In genomic region chr19:18789883-18790565, GRCh38 we compare ENCODE assay signal across 9 cellular contexts. TPM values are rescaled to one million over a fixed set of nuclear protein-coding genes. Genes with fewer than 3 reads are reported as not detected.
DNase-seq lines count a peak whose midpoint lies in the region; ATAC-seq and TF ChIP-seq lines count a peak whose summit lies in the region.
"Had no signal": no experiment of that assay in that cellular context is flagged by ENCODE, and none has a peak within 500 bp of the region (broad histone marks: within the 10 kb centered on the region; RNA-seq: fewer than 3 reads in every experiment).

No MANE protein-coding gene starts in this region.

- no peaks in the 10 kb centered on the region for H4K20me1 ChIP-seq in mammary epithelial cell (ENCODE audit: insufficient read depth, low read length)

- dilution Hi-C loops in mammary epithelial cell (cut with HindIII; ENCODE audit: low sequenced_read_pairs) = no loop called here

- CTCF ChIA-PET in CD8-positive, alpha-beta memory T cell (lab: Charles Lee) = no interaction called here
- CTCF ChIA-PET in mammary epithelial cell (lab: Charles Lee; ENCODE audit: low non-redundant PET) = no interaction called here
- CTCF ChIA-PET in naive thymus-derived CD4-positive, alpha-beta T cell (lab: Charles Lee) = no interaction called here

- H3K27ac Mint-ChIP-seq in CD8-positive, alpha-beta memory T cell = peak overlapping the region in 3 of 8 donors; percentile 21 to 73 (median 52)
- peak overlapping the region in 1 of 9 donors; percentile 69 for H3K27ac Mint-ChIP-seq in naive thymus-derived CD4-positive, alpha-beta T cell

- H3K36me3 Mint-ChIP-seq in CD8-positive, alpha-beta memory T cell = peaks cover 0 to 1% (median 0%) of the 10 kb centered on the region in 3 donors
- peaks cover 0 to 8% (median 0%) of the 10 kb centered on the region in 5 donors for H3K36me3 Mint-ChIP-seq in naive thymus-derived CD4-positive, alpha-beta T cell

- peaks cover 30% of the 10 kb centered on the region for H3K27me3 ChIP-seq in CD8-positive, alpha-beta memory T cell (ENCODE audit: insufficient read depth, low read length, poor library complexity, severe bottlenecking)
- peaks cover 30% of the 10 kb centered on the region for H3K27me3 ChIP-seq in mammary epithelial cell (ENCODE audit: insufficient read depth, low read length)
- H3K27me3 ChIP-seq in naive thymus-derived CD4-positive, alpha-beta T cell (ENCODE audit: control insufficient read depth in 2 of 2, insufficient read depth in 2 of 2, low read length in 2 of 2) = peaks cover 5 to 26% of the 10 kb centered on the region in 2 donors

- no peaks in the 10 kb centered on the region for H3K36me3 ChIP-seq in CD8-positive, alpha-beta memory T cell (ENCODE audit: insufficient read depth, low read length)
- H3K36me3 ChIP-seq in mammary epithelial cell (ENCODE audit: insufficient read depth, low read length) = no peaks in the 10 kb centered on the region
- no peaks in the 10 kb centered on the region for H3K36me3 ChIP-seq in naive thymus-derived CD4-positive, alpha-beta T cell (ENCODE audit: control insufficient read depth in 2 of 3, insufficient read depth in 3 of 3, low read length in 3 of 3)
- H3K36me3 ChIP-seq: adrenal gland had no signal

- H3K27me3 Mint-ChIP-seq in CD8-positive, alpha-beta memory T cell = peaks cover 59 to 79% of the 10 kb centered on the region in 2 donors
- peaks cover 64 to 88% (median 72%) of the 10 kb centered on the region in 5 donors for H3K27me3 Mint-ChIP-seq in naive thymus-derived CD4-positive, alpha-beta T cell

- no peak overlapping the region for H3K9ac ChIP-seq in mammary epithelial cell (ENCODE audit: insufficient read depth, low read length)

- no peak overlapping the region for H3K4me3 ChIP-seq in CD8-positive, alpha-beta memory T cell (ENCODE audit: low read length)
- H3K4me3 ChIP-seq in mammary epithelial cell (replicated peaks in 1 of 3; ENCODE audit: insufficient read depth in 1 of 3, low read depth in 2 of 3, low read length in 3 of 3) = no peak overlapping the region
- H3K4me3 ChIP-seq in naive thymus-derived CD4-positive, alpha-beta T cell (ENCODE audit: low read length) = no peak overlapping the region

- H3K27ac ChIP-seq in CD8-positive, alpha-beta memory T cell (ENCODE audit: low read depth, low read length) = no peak overlapping the region
- no peak overlapping the region for H3K27ac ChIP-seq in mammary epithelial cell (ENCODE audit: insufficient read depth, low read depth, low read length)
- H3K27ac ChIP-seq in naive thymus-derived CD4-positive, alpha-beta T cell (ENCODE audit: low read depth, low read length) = no peak overlapping the region
- H3K27ac ChIP-seq: adrenal gland had no signal

- H3K79me2 ChIP-seq in mammary epithelial cell (ENCODE audit: insufficient read depth, low read length) = no peaks in the 10 kb centered on the region

- no peak overlapping the region for H2AFZ ChIP-seq in mammary epithelial cell (ENCODE audit: low read depth, low read length)

- peak overlapping the region; percentile 55 to 90 (median 82) for H3K4me3 Mint-ChIP-seq in CD8-positive, alpha-beta memory T cell
- H3K4me3 Mint-ChIP-seq in naive thymus-derived CD4-positive, alpha-beta T cell = peak overlapping the region; percentile 68 to 90 (median 84)

- POLR2A ChIA-PET in CD8-positive, alpha-beta memory T cell (lab: Charles Lee) = no interaction called here
- POLR2A ChIA-PET in naive thymus-derived CD4-positive, alpha-beta T cell (lab: Charles Lee) = interaction anchor here (1.1 kb wide), 1 partner anchor 178 kb away, joined by 3 read pairs; the partner anchor contains the start of gene TMEM59L

- in situ Hi-C loops in mammary epithelial cell (cut with MboI; ENCODE audit: low sequenced_read_pairs in 2 of 2) = no loop called here

- H3K4me1 ChIP-seq in CD8-positive, alpha-beta memory T cell (ENCODE audit: insufficient read depth, low read length) = peaks cover 19% of the 10 kb centered on the region
- H3K4me1 ChIP-seq in mammary epithelial cell (ENCODE audit: insufficient read depth, low read length) = no peaks in the 10 kb centered on the region
- peaks cover 11 to 20% of the 10 kb centered on the region in 2 donors for H3K4me1 ChIP-seq in naive thymus-derived CD4-positive, alpha-beta T cell (ENCODE audit: control insufficient read depth in 2 of 2, insufficient read depth in 2 of 2, low read length in 2 of 2)

- ATAC-seq in naive thymus-derived CD4-positive, alpha-beta T cell = peak; percentile 31

- no peak for TF ChIP-seq CTCF in mammary epithelial cell (conservative IDR thresholded peaks at IDR 0.05 in 1 of 2, IDR thresholded peaks at IDR 0.05 in 1 of 2; ENCODE audit: extremely low read depth in 1 of 2, insufficient read depth in 1 of 2, low read depth in 1 of 2, low read length in 2 of 2)

- peak overlapping the region; percentile 53 for H3K4me2 ChIP-seq in mammary epithelial cell (ENCODE audit: insufficient read depth, low read depth, low read length)

- DNase-seq in CD8-positive, alpha-beta memory T cell = peak in 1 of 5 donors; percentile 22
- DNase-seq in NCI-H2196 (lab: John Stamatoyannopoulos, UW; ENCODE audit: unreplicated experiment) (peak; percentile 76), mammary epithelial cell (no peak), DMS114 treated with DMSO at 0.1 percent for 48 hours (lab: John Stamatoyannopoulos, UW; ENCODE audit: unreplicated experiment) (no peak), Ammon's horn (ENCODE audit: low spot score) (no peak), NCI-H2107 treated with DMSO at 0.1 percent for 48 hours (lab: John Stamatoyannopoulos, UW; ENCODE audit: unreplicated experiment) (no peak), C1 segment of cervical spinal cord (lab: John Stamatoyannopoulos, UW) (no peak)
- no peak for DNase-seq in naive thymus-derived CD4-positive, alpha-beta T cell

- BruUV-seq in mammary epithelial cell (replicated peaks; lab: Mats Ljungman, UMichigan) = no TSS peak

- no peaks in the 10 kb centered on the region for H3K9me3 ChIP-seq in CD8-positive, alpha-beta memory T cell (ENCODE audit: low read length)
- no peaks in the 10 kb centered on the region for H3K9me3 ChIP-seq in mammary epithelial cell (replicated peaks; ENCODE audit: insufficient read depth, low read length)
- H3K9me3 ChIP-seq in naive thymus-derived CD4-positive, alpha-beta T cell (ENCODE audit: control insufficient read depth in 2 of 3, low read length in 3 of 3) = no peaks in the 10 kb centered on the region
- H3K9me3 ChIP-seq: adrenal gland had no signal

- H3K4me1 Mint-ChIP-seq in CD8-positive, alpha-beta memory T cell = peaks cover 27 to 49% (median 35%) of the 10 kb centered on the region in 3 donors
- peaks cover 22 to 49% (median 37%) of the 10 kb centered on the region in 7 donors for H3K4me1 Mint-ChIP-seq in naive thymus-derived CD4-positive, alpha-beta T cell

- WGBS in mammary epithelial cell (ENCODE audit: low coverage, missing lambda C conversion rate) = 6% methylated on average over 15 of the region's 65 CpGs

- H3K9me3 Mint-ChIP-seq in CD8-positive, alpha-beta memory T cell = peaks cover 0 to 7% (median 0%) of the 10 kb centered on the region in 5 donors
- H3K9me3 Mint-ChIP-seq in naive thymus-derived CD4-positive, alpha-beta T cell = peaks cover 0 to 8% (median 0%) of the 10 kb centered on the region in 11 donors

- intact Hi-C loops in mammary epithelial cell (cut with micrococcal nuclease) = no loop called here
- intact Hi-C loops in naive thymus-derived CD4-positive, alpha-beta T cell (cut with micrococcal nuclease) = loop anchor here (5.0 to 10.0 kb wide), 2 partner anchors 45 to 178 kb away; partner anchors contain the start of genes TMEM59L (in 1 of the 2) and UPF1 (in 1 of the 2)

RNA-seq across cellular contexts. Expression of gene COMP, which starts 1.1 kb away (rescaled TPM):
- not detected for total RNA-seq in CD8-positive, alpha-beta memory T cell
- not detected for polyA plus RNA-seq in CD8-positive, alpha-beta memory T cell
- 1 to 10 TPM in 1 of 2 donors, not detected in 1; 1.2 TPM for total RNA-seq in mammary epithelial cell
- not detected for polyA plus RNA-seq in mammary epithelial cell
- not detected for polyA minus RNA-seq in mammary epithelial cell
- total RNA-seq in naive thymus-derived CD4-positive, alpha-beta T cell = not detected
- not detected for polyA plus RNA-seq in naive thymus-derived CD4-positive, alpha-beta T cell

RNA-seq across cellular contexts. Expression of gene UPF1, which starts 41.7 kb away (rescaled TPM):
- 10 to 100 TPM; 96.8 to 97.2 TPM for total RNA-seq in CD8-positive, alpha-beta memory T cell
- 24.6 TPM for polyA plus RNA-seq in CD8-positive, alpha-beta memory T cell
- total RNA-seq in mammary epithelial cell = 10 to 100 TPM; 74.5 to 82.0 TPM
- 49.9 TPM for polyA plus RNA-seq in mammary epithelial cell
- 163 TPM for polyA minus RNA-seq in mammary epithelial cell
- 100 to 1,000 TPM in 4 of 5 experiments, 10 to 100 TPM in 1; 98.7 to 148 (median 113) TPM for total RNA-seq in naive thymus-derived CD4-positive, alpha-beta T cell
- 10 to 100 TPM in 1 of 2 donors, 1 to 10 TPM in 1; 7.7 to 25.3 TPM for polyA plus RNA-seq in naive thymus-derived CD4-positive, alpha-beta T cell
